Comparison of ENCODE assay signal across 18 cellular contexts in genomic region chr16:49563666-49564065, GRCh38.
DNase-seq lines count a peak whose midpoint lies in the region; TF ChIP-seq lines count a peak whose summit lies in the region.
"Had no signal": no experiment of that assay in that cellular context is flagged by ENCODE, and none has a peak within 500 bp of the region (broad histone marks: within the 10 kb centered on the region; RNA-seq: fewer than 3 reads in every experiment).

No MANE protein-coding gene starts in this region.

- no peaks in the 10 kb centered on the region for H3K9me3 ChIP-seq in GM23248 (ENCODE audit: low read depth)

- BruUV-seq in MCF 10A (replicated peaks; lab: Mats Ljungman, UMichigan) = no TSS peak

- H3K9me3 Mint-ChIP-seq in brain (peaks cover 0 to 2% (median 0%) of the 10 kb centered on the region in 5 experiments), MCF 10A (ENCODE audit: unreplicated experiment) (no peaks in the 10 kb centered on the region)

- TF ChIP-seq CTCF in brain (conservative IDR thresholded peaks at IDR 0.05) (no peak), MCF 10A (IDR thresholded peaks at IDR 0.05; ENCODE audit: unreplicated experiment) (no peak)

- no peaks in the 10 kb centered on the region for H3F3A ChIP-seq in GM23248 (ENCODE audit: insufficient read depth)

- H3K27me3 ChIP-seq in GM23248 (replicated peaks; ENCODE audit: insufficient read depth) = no peaks in the 10 kb centered on the region

- no peaks in the 10 kb centered on the region for H3K4me1 ChIP-seq in GM23248 (ENCODE audit: insufficient read depth)

- H3K4me3 Mint-ChIP-seq in brain (no peak overlapping the region), MCF 10A (ENCODE audit: unreplicated experiment) (no peak overlapping the region)
- H3K4me3 Mint-ChIP-seq: B cell; CD4-positive, alpha-beta memory T cell had no signal

- DNase-seq in GM23248 (peak; percentile 18), kidney glomerular epithelial cell (lab: John Stamatoyannopoulos, UW) (peak; percentile 44), skeletal muscle cell (ENCODE audit: low read depth) (peak; percentile 14), DMS153 treated with DMSO at 0.1 percent for 48 hours (lab: John Stamatoyannopoulos, UW; ENCODE audit: unreplicated experiment) (no peak), MCF 10A (ENCODE audit: unreplicated experiment) (no peak)
- DNase-seq in stimulated activated naive CD4-positive, alpha-beta T cell treated with Interleukin-2 at 50 U/mL for 16 hours (lab: John Stamatoyannopoulos, UW) = no peak
- DNase-seq: Calu3; CD4-positive, alpha-beta memory T cell; DMS79 treated with DMSO at 0.1 percent for 48 hours; GF-D8; KBM-7; NCI-H1436 treated with DMSO at 0.1 percent for 48 hours; NCI-H2081 treated with DMSO at 0.1 percent for 48 hours; NCI-H510A treated with DMSO at 0.1 percent for 48 hours; NCI-H82; Right ventricle myocardium superior had no signal

- no peak overlapping the region for H2AFZ ChIP-seq in GM23248

- H3K9ac ChIP-seq in GM23248 = no peak overlapping the region

- in situ Hi-C loops in GM23248 (cut with MboI) = no loop called here

- intact Hi-C loops in MCF 10A (cut with micrococcal nuclease) = no loop called here

- CTCF ChIA-PET in MCF 10A (lab: Yijun Ruan, JAX) = interaction anchor here (0.5 to 1.8 kb wide), 5 partner anchors 29 to 358 kb away, joined by 3 to 7 read pairs (median 3); no protein-coding TSS in a partner anchor

- POLR2A ChIA-PET in MCF 10A (lab: Yijun Ruan, JAX) = no interaction called here

- H3K4me2 ChIP-seq in GM23248 (ENCODE audit: unreplicated experiment) = no peak overlapping the region

- no peaks in the 10 kb centered on the region for H4K20me1 ChIP-seq in GM23248 (ENCODE audit: insufficient read depth)

- H3K27ac Mint-ChIP-seq in brain = peak overlapping the region in 3 of 5 experiments; percentile 38 to 95 (median 87)
- H3K27ac Mint-ChIP-seq in MCF 10A (ENCODE audit: low read depth, unreplicated experiment) = no peak overlapping the region
- H3K27ac Mint-ChIP-seq: B cell; CD4-positive, alpha-beta memory T cell had no signal

- no peak overlapping the region for H3K27ac ChIP-seq in GM23248

- H3K4me1 Mint-ChIP-seq in brain (peaks cover 59% of the 10 kb centered on the region), MCF 10A (ENCODE audit: insufficient read depth, unreplicated experiment) (no peaks in the 10 kb centered on the region)
- H3K4me1 Mint-ChIP-seq: B cell; CD4-positive, alpha-beta memory T cell had no signal

- no peak overlapping the region for H3K4me3 ChIP-seq in GM23248
- no peak overlapping the region for H3K4me3 ChIP-seq in skeletal muscle cell (ENCODE audit: low read depth, low read length)

- 64 to 72% methylated on average over 2 of the region's 2 CpGs for WGBS in GM23248 (ENCODE audit: low coverage in 1 of 2, low lambda C conversion rate in 2 of 2, missing lambda C conversion rate in 2 of 2), 2 experiments

- H3K36me3 ChIP-seq in GM23248 (ENCODE audit: low read depth) = no peaks in the 10 kb centered on the region

- H3K9me2 ChIP-seq in GM23248 (ENCODE audit: insufficient read depth) = no peaks in the 10 kb centered on the region

- H3K27me3 Mint-ChIP-seq in brain = peaks cover 11% of the 10 kb centered on the region
- H3K27me3 Mint-ChIP-seq in MCF 10A (ENCODE audit: insufficient read depth, unreplicated experiment) = peaks cover 57% of the 10 kb centered on the region
- H3K27me3 Mint-ChIP-seq: B cell; CD4-positive, alpha-beta memory T cell had no signal

- no peaks in the 10 kb centered on the region for H3K79me2 ChIP-seq in GM23248 (ENCODE audit: insufficient read depth)

- no peaks in the 10 kb centered on the region for H3K36me3 Mint-ChIP-seq in brain
- no peaks in the 10 kb centered on the region for H3K36me3 Mint-ChIP-seq in MCF 10A (ENCODE audit: insufficient read depth, unreplicated experiment)
- H3K36me3 Mint-ChIP-seq: CD4-positive, alpha-beta memory T cell had no signal

Comparison
In these comparisons a context has a peak if more than half of its experiments do, and no peak if none do; other contexts are left out.
1. DNase-seq: peak in GM23248 (single experiment), kidney glomerular epithelial cell (single experiment) and skeletal muscle cell (single experiment); none in stimulated activated naive CD4-positive, alpha-beta T cell treated with Interleukin-2 at 50 U/mL for 16 hours (single experiment), DMS153 treated with DMSO at 0.1 percent for 48 hours (single experiment) and MCF 10A (single experiment).